8 cellular contexts compared by ENCODE assay signal in the genomic region with DNA sequence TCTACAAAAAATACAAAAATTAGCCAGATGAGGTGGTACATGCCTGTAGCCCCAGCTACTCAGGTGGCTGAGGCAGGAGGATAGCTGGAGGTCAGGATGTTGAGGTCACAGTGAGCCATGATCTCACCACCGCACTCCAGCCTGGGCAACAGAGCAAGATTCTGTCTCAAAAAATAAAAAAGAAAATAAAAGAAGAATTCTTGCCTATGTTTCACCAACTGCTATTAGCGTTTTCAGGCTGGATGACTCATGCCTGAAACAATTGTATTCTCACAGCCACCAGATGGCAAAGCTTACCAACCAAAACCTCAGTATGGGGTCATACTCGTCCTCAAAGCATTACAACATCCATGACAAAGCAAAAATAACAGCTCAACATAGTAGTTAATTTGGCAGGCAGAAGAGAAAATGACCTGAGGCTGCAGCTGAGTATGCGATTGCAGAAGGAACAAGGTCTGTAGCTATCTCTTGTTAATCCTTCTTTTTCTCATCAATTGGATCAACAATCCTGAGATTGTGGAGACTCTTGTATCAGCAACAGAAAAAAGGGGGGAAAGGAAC. TPM values are rescaled to one million over a fixed set of nuclear protein-coding genes. Genes with fewer than 3 reads are reported as not detected.
DNase-seq lines count a peak whose midpoint lies in the region; ATAC-seq and TF ChIP-seq lines count a peak whose summit lies in the region.

No MANE protein-coding gene starts in this region.

- H3K9me3 Mint-ChIP-seq in osteocyte (ENCODE audit: unreplicated experiment) = no peaks in the 10 kb centered on the region

- no peak overlapping the region for H3K4me3 Mint-ChIP-seq in osteocyte (ENCODE audit: unreplicated experiment)

- peak overlapping the region; percentile 98 for H3K27ac Mint-ChIP-seq in osteocyte (ENCODE audit: unreplicated experiment)

- H3K36me3 Mint-ChIP-seq in osteocyte (ENCODE audit: unreplicated experiment) = peaks cover 18% of the 10 kb centered on the region

- peak; percentile 64 for ATAC-seq in HG02938 (IDR thresholded peaks at IDR 0.05; ENCODE audit: unreplicated experiment)

- TF ChIP-seq CTCF in osteocyte (IDR thresholded peaks at IDR 0.05) = peak; percentile 70

- peak; percentile 96 for DNase-seq in ELR (ENCODE audit: low read depth)
- DNase-seq in NCI-H774 (lab: John Stamatoyannopoulos, UW) = peak; percentile 33
- peak; percentile 21 for DNase-seq in activated naive CD4-positive, alpha-beta T cell treated with anti-CD3 and anti-CD28 coated beads, Interleukin-2, amount 50 U/mL, for 16 hours
- peak; percentile 89 for DNase-seq in globus pallidus (ENCODE audit: low spot score)
- DNase-seq in osteocyte (ENCODE audit: extremely low spot score, unreplicated experiment) = no peak
- no peak for DNase-seq in mesenteric fat pad (ENCODE audit: low spot score)
- DNase-seq in NCI-H2029 (lab: John Stamatoyannopoulos, UW) = no peak

- H3K27me3 Mint-ChIP-seq in osteocyte (ENCODE audit: unreplicated experiment) = no peaks in the 10 kb centered on the region

- peaks cover 11% of the 10 kb centered on the region for H3K4me1 Mint-ChIP-seq in osteocyte (ENCODE audit: unreplicated experiment)

RNA-seq across cellular contexts. Expression of a gene that starts 52.2 kb away (rescaled TPM):
- total RNA-seq in osteocyte (61.2 and 64.6 TPM in 2 replicates), mesenteric fat pad (44.8 TPM)

Comparison
In these comparisons a context has a peak if more than half of its experiments do, and no peak if none do; other contexts are left out.
1. DNase-seq: peak in ELR (single experiment), NCI-H774 (single experiment), activated naive CD4-positive, alpha-beta T cell treated with anti-CD3 and anti-CD28 coated beads, Interleukin-2, amount 50 U/mL, for 16 hours (single experiment) and globus pallidus (single experiment); none in osteocyte (single experiment), mesenteric fat pad (single experiment) and NCI-H2029 (single experiment).